In the genomic region with DNA sequence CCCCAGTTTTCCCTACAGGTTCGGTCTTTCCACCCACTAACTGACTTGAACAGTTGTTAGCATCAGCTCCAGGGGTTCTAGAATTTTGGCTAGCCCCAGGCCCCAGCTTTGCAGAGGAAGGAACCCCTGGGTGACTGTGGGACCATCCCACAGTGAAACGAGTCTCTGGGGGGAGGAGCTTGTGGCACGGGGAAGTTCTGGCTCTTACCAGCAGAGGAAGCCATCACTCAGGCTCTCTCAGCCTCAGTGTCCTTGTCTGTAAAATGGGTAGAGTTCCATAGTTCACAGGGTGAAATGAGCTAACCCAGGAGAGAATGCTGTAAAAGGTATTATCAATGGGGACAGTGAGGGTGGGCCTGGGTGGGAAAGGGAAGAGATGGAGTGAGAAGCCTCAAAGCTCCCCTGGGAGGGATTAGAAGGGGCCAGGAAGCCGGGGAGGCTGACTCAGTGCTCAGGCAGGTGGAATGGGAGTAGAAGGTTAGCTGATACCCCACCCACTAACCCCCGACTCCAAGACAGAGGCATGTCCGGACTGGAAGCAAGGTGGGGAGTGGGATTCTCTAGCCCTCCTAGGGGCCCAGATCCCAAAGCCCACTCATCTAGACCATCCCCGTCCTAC, we compare ENCODE assay signal across 9 cellular contexts. TPM values are rescaled to one million over a fixed set of nuclear protein-coding genes. Genes with fewer than 3 reads are reported as not detected.
DNase-seq lines count a peak whose midpoint lies in the region; ATAC-seq, FAIRE-seq and TF ChIP-seq lines count a peak whose summit lies in the region.
"Had no signal": no experiment of that assay in that cellular context is flagged by ENCODE, and none has a peak within 500 bp of the region (broad histone marks: within the 10 kb centered on the region; RNA-seq: fewer than 3 reads in every experiment).

No MANE protein-coding gene starts in this region.

- TF ChIP-seq POLR2A in erythroblast (IDR thresholded peaks at IDR 0.05; ENCODE audit: low read length): no peak

- H3K27ac ChIP-seq in epithelial cell of prostate: peak overlapping the region; percentile 76
- H3K27ac ChIP-seq in pancreas: peak overlapping the region in 2 of 4 donors; percentile 63 to 68

- H3K9me3 ChIP-seq in pancreas: no peaks in the 10 kb centered on the region
- no peaks in the 10 kb centered on the region for H3K9me3 ChIP-seq in T-helper 17 cell (ENCODE audit: control insufficient read depth, low read length, poor library complexity, severe bottlenecking)

- no peaks in the 10 kb centered on the region for H3K36me3 Mint-ChIP-seq in T-helper 17 cell (ENCODE audit: low read depth)

- H3K27me3 ChIP-seq in pancreas: no peaks in the 10 kb centered on the region

- ATAC-seq in pancreas: peak in 3 of 4 donors; percentile 5 to 11 (median 7)
- ATAC-seq in T-helper 17 cell: no peak
- ATAC-seq in GM21717 (IDR thresholded peaks at IDR 0.05; ENCODE audit: unreplicated experiment): no peak

- H3K27me3 Mint-ChIP-seq in T-helper 17 cell: peaks cover 2% of the 10 kb centered on the region

- FAIRE-seq in D721Med (lab: Jason Lieb, UNC) (no peak), pancreas (lab: Jason Lieb, UNC) (no peak)

- H3K36me3 ChIP-seq in pancreas: no peaks in the 10 kb centered on the region

- TF ChIP-seq CTCF in D721Med (IDR thresholded peaks at IDR 0.05; ENCODE audit: insufficient read depth, missing control alignments): peak; percentile 1
- no peak for TF ChIP-seq CTCF in pancreas (IDR thresholded peaks at IDR 0.05)

- no peak overlapping the region for H3K27ac Mint-ChIP-seq in T-helper 17 cell

- WGBS in pancreas, 2 donors: 51 to 55% methylated on average over 7 of the region's 7 CpGs

- H3K4me1 ChIP-seq in pancreas: peaks cover 0 to 3% (median 0%) of the 10 kb centered on the region in 3 donors

- H3K4me3 ChIP-seq in pancreas: no peak overlapping the region

- no peak overlapping the region for H3K4me3 Mint-ChIP-seq in T-helper 17 cell

- H3K4me1 Mint-ChIP-seq in T-helper 17 cell: no peaks in the 10 kb centered on the region

- DNase-seq in D721Med (ENCODE audit: insufficient read length, low spot score): no peak
- peak; percentile 96 for DNase-seq in NCI-H82 (lab: John Stamatoyannopoulos, UW)
- DNase-seq in epithelial cell of prostate (ENCODE audit: low read depth, low spot score): no peak
- no peak for DNase-seq in pancreas
- DNase-seq in erythroblast (lab: John Stamatoyannopoulos, UW): no peak
- no peak for DNase-seq in T-helper 17 cell
- no peak for DNase-seq in mucosa of gallbladder (ENCODE audit: low spot score)
- DNase-seq: effector CD4-positive, alpha-beta T cell had no signal

- intact Hi-C loops in pancreas (cut with DNase I): no loop called here

RNA-seq across cellular contexts. Expression of gene CDC42EP4, which starts 30.9 kb away (rescaled TPM):
- total RNA-seq in pancreas: 10 to 100 TPM; 43.2 to 56.2 (median 46.9) TPM
- polyA plus RNA-seq in pancreas: 10 to 100 TPM; 24.2 to 28.9 TPM
- total RNA-seq in T-helper 17 cell: 1 to 10 TPM; 4.0 to 4.1 TPM
- 77.6 TPM for total RNA-seq in mucosa of gallbladder

Comparison
In these comparisons a context has a peak if more than half of its experiments do, and no peak if none do; other contexts are left out.
1. ATAC-seq: peak in pancreas (3 of 4); none in T-helper 17 cell (single experiment) and GM21717 (single experiment).
2. RNA of gene CDC42EP4, which starts 30.9 kb away (total RNA-seq): 77.6 TPM in mucosa of gallbladder (single experiment) and 43.2 to 56.2 TPM in pancreas; 4.0 to 4.1 TPM in T-helper 17 cell; every median in the first group is over 4 times any median in the second.